Comparison of ENCODE assay signal across 11 cellular contexts in the genomic region with DNA sequence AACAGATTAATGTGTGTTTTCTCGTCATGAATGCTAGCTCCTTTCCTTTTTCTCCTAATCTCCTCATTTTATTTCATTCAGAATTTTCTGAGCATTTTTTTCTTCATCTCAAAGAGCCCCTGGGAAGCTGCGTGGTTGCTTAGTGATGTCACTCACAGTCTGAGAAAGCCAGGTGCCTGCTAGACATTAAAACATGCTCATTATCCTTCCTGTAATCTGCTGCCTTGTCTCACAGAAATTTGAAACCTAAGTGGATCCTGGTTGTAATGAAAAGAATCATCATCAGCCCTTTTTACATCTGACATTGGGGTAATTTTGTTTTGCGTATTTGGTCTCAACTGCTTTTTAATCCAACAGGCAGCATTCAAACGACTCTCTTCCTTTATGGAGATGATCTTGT.
DNase-seq lines count a peak whose midpoint lies in the region; ATAC-seq and TF ChIP-seq lines count a peak whose summit lies in the region.
"Had no signal": no experiment of that assay in that cellular context is flagged by ENCODE, and none has a peak within 500 bp of the region (broad histone marks: within the 10 kb centered on the region; RNA-seq: fewer than 3 reads in every experiment).

No MANE protein-coding gene starts in this region.

- DNase-seq in COR-L47 (lab: John Stamatoyannopoulos, UW) = peak; percentile 79
- peak; percentile 99 for DNase-seq in NCI-H1417 treated with DMSO at 0.1 percent for 48 hours (lab: John Stamatoyannopoulos, UW)
- DNase-seq in NCI-H524 treated with DMSO at 0.1 percent for 48 hours (lab: John Stamatoyannopoulos, UW) = peak; percentile 85
- peak; percentile 35 for DNase-seq in epithelial cell of esophagus (ENCODE audit: low read depth)
- no peak for DNase-seq in esophagus squamous epithelium (lab: John Stamatoyannopoulos, UW)
- no peak for DNase-seq in stimulated activated CD8-positive, alpha-beta memory T cell treated with anti-CD3 and anti-CD28 coated beads, Interleukin-4, amount 100 ng/mL, for 48 hours
- no peak for DNase-seq in PC-3
- DNase-seq: hippocampal formation; stimulated activated CD4-positive, alpha-beta T cell treated with anti-CD3 and anti-CD28 coated beads, Interleukin-2, amount 100 ng/mL, for 24 hours had no signal

- H3K4me1 ChIP-seq in esophagus squamous epithelium (no peaks in the 10 kb centered on the region), PC-3 (ENCODE audit: insufficient read depth, low read length) (no peaks in the 10 kb centered on the region)
- H3K4me1 ChIP-seq: esophagus muscularis mucosa had no signal

- WGBS in esophagus squamous epithelium, 2 donors = 63% methylated on average over 4 of the region's 4 CpGs

- no peaks in the 10 kb centered on the region for H3K9me2 ChIP-seq in PC-3 (replicated peaks; ENCODE audit: low read length)

- H3K4me3 ChIP-seq in epithelial cell of esophagus (ENCODE audit: low read length) (no peak overlapping the region), esophagus squamous epithelium (no peak overlapping the region), PC-3 (ENCODE audit: low read length) (no peak overlapping the region)
- H3K4me3 ChIP-seq: esophagus muscularis mucosa had no signal

- H3K27me3 ChIP-seq in esophagus squamous epithelium (no peaks in the 10 kb centered on the region), PC-3 (ENCODE audit: low read length) (no peaks in the 10 kb centered on the region)
- H3K27me3 ChIP-seq: esophagus muscularis mucosa had no signal

- H3K9me3 ChIP-seq in esophagus squamous epithelium (no peaks in the 10 kb centered on the region), PC-3 (ENCODE audit: low read length) (no peaks in the 10 kb centered on the region)
- H3K9me3 ChIP-seq: esophagus muscularis mucosa had no signal

- intact Hi-C loops in esophagus squamous epithelium (cut with DNase I) (no loop called here), PC-3 (cut with micrococcal nuclease) (no loop called here)

- POLR2A ChIA-PET in PC-3 (lab: Charles Lee; ENCODE audit: unreplicated experiment) = no interaction called here

- TF ChIP-seq CTCF in epithelial cell of esophagus (IDR thresholded peaks at IDR 0.05; ENCODE audit: insufficient read depth, low read depth, low read length, missing control alignments) (no peak), esophagus squamous epithelium (IDR thresholded peaks at IDR 0.05) (no peak), PC-3 (conservative IDR thresholded peaks at IDR 0.05; ENCODE audit: low read depth, low read length) (no peak)

- no peaks in the 10 kb centered on the region for H3K79me2 ChIP-seq in PC-3 (ENCODE audit: low read length)

- no peak for TF ChIP-seq POLR2A in esophagus squamous epithelium (IDR thresholded peaks at IDR 0.05)

- no peak overlapping the region for H3K27ac ChIP-seq in esophagus squamous epithelium
- no peak overlapping the region for H3K27ac ChIP-seq in PC-3 (ENCODE audit: low read length)
- H3K27ac ChIP-seq: esophagus muscularis mucosa had no signal

- H4K20me1 ChIP-seq in PC-3 (ENCODE audit: low read length) = no peaks in the 10 kb centered on the region

- CTCF ChIA-PET in PC-3 (lab: Charles Lee) = no interaction called here

- no peak for ATAC-seq in GM19328 (IDR thresholded peaks at IDR 0.05; ENCODE audit: unreplicated experiment)
- ATAC-seq in PC-3 = no peak

- no TSS peak for BruUV-seq in PC-3 (replicated peaks; lab: Mats Ljungman, UMichigan)

- no peak overlapping the region for H3K9ac ChIP-seq in PC-3 (ENCODE audit: low read length)

- H3F3A ChIP-seq in PC-3 (ENCODE audit: low read length, unreplicated experiment) = no peaks in the 10 kb centered on the region

- H3K4me2 ChIP-seq in PC-3 (ENCODE audit: low read length) = no peak overlapping the region

- no peak overlapping the region for H2AFZ ChIP-seq in PC-3 (ENCODE audit: low read length)

- no peaks in the 10 kb centered on the region for H3K36me3 ChIP-seq in esophagus squamous epithelium
- H3K36me3 ChIP-seq in PC-3 (ENCODE audit: low read depth, low read length) = no peaks in the 10 kb centered on the region
- H3K36me3 ChIP-seq: esophagus muscularis mucosa had no signal

Comparison
In these comparisons a context has a peak if more than half of its experiments do, and no peak if none do; other contexts are left out.
1. DNase-seq: peak in COR-L47 (single experiment), NCI-H1417 treated with DMSO at 0.1 percent for 48 hours (single experiment), NCI-H524 treated with DMSO at 0.1 percent for 48 hours (single experiment) and epithelial cell of esophagus (single experiment); none in esophagus squamous epithelium (single experiment), stimulated activated CD8-positive, alpha-beta memory T cell treated with anti-CD3 and anti-CD28 coated beads, Interleukin-4, amount 100 ng/mL, for 48 hours (single experiment) and PC-3 (single experiment).